Comparison of ENCODE assay signal across 22 cellular contexts in the genomic region with DNA sequence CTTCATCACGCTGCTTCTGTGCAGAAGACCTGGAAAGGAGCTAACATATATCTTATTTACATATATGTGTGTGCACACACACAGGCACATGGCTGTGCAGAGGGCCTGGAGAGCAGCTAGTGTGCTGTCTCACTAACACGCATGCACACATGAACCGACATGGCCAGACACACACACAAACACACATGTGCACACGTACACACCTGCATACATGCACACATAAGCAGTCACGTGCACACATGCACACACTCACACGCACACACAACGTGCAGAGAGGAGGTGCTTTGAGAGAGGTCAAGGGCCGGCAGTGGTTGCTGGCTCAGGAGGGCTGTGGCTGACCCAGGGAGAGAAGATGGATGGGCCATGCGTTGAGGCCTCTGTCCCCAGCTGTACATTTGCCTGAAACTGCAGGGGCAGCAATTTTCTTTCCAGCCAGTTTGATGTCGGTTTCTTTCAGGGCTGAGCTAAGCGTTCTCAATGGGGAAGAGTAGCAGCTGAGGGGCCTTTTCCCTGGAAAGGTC.
DNase-seq lines count a peak whose midpoint lies in the region; ATAC-seq, FAIRE-seq and TF ChIP-seq lines count a peak whose summit lies in the region.
"Had no signal": no experiment of that assay in that cellular context is flagged by ENCODE, and none has a peak within 500 bp of the region (broad histone marks: within the 10 kb centered on the region; RNA-seq: fewer than 3 reads in every experiment).

No MANE protein-coding gene starts in this region.

- H3K4me1 ChIP-seq in H1 (replicated peaks in 1 of 4; ENCODE audit: control insufficient read depth in 3 of 4, insufficient read depth in 4 of 4, low read length in 3 of 4): peaks cover 0 to 12% (median 7%) of the 10 kb centered on the region in 4 experiments; a peak in 5 of 7 replicates
- H3K4me1 ChIP-seq in breast epithelium: no peaks in the 10 kb centered on the region
- H3K4me1 ChIP-seq: BLaER1 treated with 17β-estradiol and CSF1 and Interleukin-3, amounts not matched to agents 10 nM and 100 nM had no signal

- H3K14ac ChIP-seq in H1 (ENCODE audit: insufficient read length): no peak overlapping the region

- 91% methylated on average over 11 of the region's 11 CpGs; no CpG with 5 or more reads in 1 of the 2 experiments for WGBS in H1 (ENCODE audit: extremely low coverage in 1 of 2, insufficient coverage in 1 of 2, insufficient read length in 1 of 2, insufficient replicate concordance in 2 of 2, low coverage in 1 of 2, low lambda C conversion rate in 2 of 2, missing lambda C conversion rate in 1 of 2), 2 experiments

- no peak overlapping the region for H2BK120ac ChIP-seq in H1 (replicated peaks; ENCODE audit: low read depth, low read length)

- H3K27me3 ChIP-seq in H1 (replicated peaks in 1 of 4; ENCODE audit: control insufficient read depth in 3 of 4, extremely low read depth in 1 of 4, insufficient read depth in 3 of 4, low read length in 3 of 4) (no peaks in the 10 kb centered on the region; a peak in 2 of 7 replicates), breast epithelium (peaks cover 0 to 72% of the 10 kb centered on the region in 2 donors)

- no peak overlapping the region for H2AFZ ChIP-seq in H1 (ENCODE audit: low read length)
- H2AFZ ChIP-seq: GM23338 had no signal

- POLR2A ChIA-PET in H1 (lab: Charles Lee; ENCODE audit: partially characterized antibody): interaction anchor here (1.0 kb wide), 1 partner anchor 114 kb away, joined by 3 read pairs; no protein-coding TSS in a partner anchor

- H3K4ac ChIP-seq in H1 (replicated peaks; ENCODE audit: insufficient read length, low read depth, low read length): no peak overlapping the region

- intact Hi-C loops in Right ventricle myocardium superior (cut with DNase I) (no loop called here), left ventricle myocardium superior (cut with micrococcal nuclease) (no loop called here), breast epithelium (cut with DNase I; ENCODE audit: low total_unique reads) (no loop called here)

- H3K4me3 ChIP-seq in H1 (ENCODE audit: extremely low read depth in 1 of 4, insufficient read depth in 2 of 4, low read depth in 3 of 4, low read length in 4 of 4): no peak overlapping the region
- no peak overlapping the region for H3K4me3 ChIP-seq in breast epithelium
- H3K4me3 ChIP-seq: BLaER1 treated with 17β-estradiol and CSF1 and Interleukin-3, amounts not matched to agents 10 nM and 100 nM; GM23338 had no signal

- DNase-seq in Right ventricle myocardium superior: peak; percentile 16
- no peak for DNase-seq in left ventricle myocardium superior
- DNase-seq in NCI-H2227 treated with DMSO at 0.1 percent for 48 hours (lab: John Stamatoyannopoulos, UW): peak; percentile 10
- DNase-seq in H1 (ENCODE audit: low read depth in 1 of 2, low spot score in 2 of 2): no peak
- no peak for DNase-seq in urothelium cell line (ENCODE audit: low spot score)
- DNase-seq in COR-L47 (lab: John Stamatoyannopoulos, UW): no peak
- DNase-seq in activated CD8-positive, alpha-beta memory T cell treated with anti-CD3 and anti-CD28 coated beads, Interleukin-2, amount 50 U/mL, for 4 hours: no peak
- no peak for DNase-seq in breast epithelium (ENCODE audit: low spot score in 2 of 2)
- DNase-seq: 8988T; Caco-2; CD4-positive, CD25-positive, alpha-beta regulatory T cell; CD8-positive, alpha-beta memory T cell; H7; HFFc6 had no signal

- H4K8ac ChIP-seq in H1 (ENCODE audit: extremely low read depth, insufficient read depth, low read length): no peak overlapping the region

- no peak for TF ChIP-seq EP300 in H1 (IDR thresholded peaks at IDR 0.05; ENCODE audit: borderline replicate concordance in 1 of 2, low read depth in 2 of 2, low read length in 2 of 2)

- no peak overlapping the region for H3K18ac ChIP-seq in H1 (ENCODE audit: extremely low read depth, low read length)

- H3K27ac ChIP-seq in H1 (ENCODE audit: low read depth, low read length): no peak overlapping the region
- no peak overlapping the region for H3K27ac ChIP-seq in breast epithelium
- H3K27ac ChIP-seq: BLaER1 treated with 17β-estradiol and CSF1 and Interleukin-3, amounts not matched to agents 10 nM and 100 nM had no signal

- TF ChIP-seq CTCF in H1 (IDR thresholded peaks at IDR 0.05; ENCODE audit: control extremely low read depth in 1 of 3, insufficient read depth in 1 of 3, low read depth in 1 of 3, low read length in 3 of 3): no peak
- no peak for TF ChIP-seq CTCF in breast epithelium (IDR thresholded peaks at IDR 0.05)

- no peak overlapping the region for H3K9ac ChIP-seq in H1 (replicated peaks in 1 of 4; ENCODE audit: extremely low read depth in 1 of 4, low read depth in 3 of 4, low read length in 3 of 4)
- H3K9ac ChIP-seq: BLaER1 treated with 17β-estradiol and CSF1 and Interleukin-3, amounts not matched to agents 10 nM and 100 nM had no signal

- H2BK20ac ChIP-seq in H1 (ENCODE audit: low read length): peak overlapping the region; percentile 97; the same call in 1 of the 2 replicates

- H3K4me2 ChIP-seq in H1 (ENCODE audit: insufficient read depth in 1 of 2, low read depth in 2 of 2, low read length in 2 of 2): no peak overlapping the region
- H3K4me2 ChIP-seq: BLaER1 treated with 17β-estradiol and CSF1 and Interleukin-3, amounts not matched to agents 10 nM and 100 nM; GM23338 had no signal

- H3K79me2 ChIP-seq in H1 (ENCODE audit: control insufficient read depth in 1 of 2, insufficient read depth in 2 of 2, low read length in 2 of 2): no peaks in the 10 kb centered on the region

- H4K91ac ChIP-seq in H1 (replicated peaks; ENCODE audit: insufficient read length, low read length): no peak overlapping the region

- no peak overlapping the region for H3K56ac ChIP-seq in H1 (replicated peaks; ENCODE audit: insufficient read length, low read depth, low read length)

- H2BK5ac ChIP-seq in H1 (ENCODE audit: low read depth, low read length): no peak overlapping the region

- H2BK15ac ChIP-seq in H1 (ENCODE audit: low read length): peak overlapping the region; percentile 97

- FAIRE-seq in H1 (lab: Jason Lieb, UNC) (no peak), urothelium cell line (lab: Jason Lieb, UNC) (peak; percentile 27)
- FAIRE-seq: D721Med, G401.6, GM12891, GM19239, HTR-8/SVneo had no signal

- H3K36me3 ChIP-seq in H1 (ENCODE audit: control insufficient read depth in 2 of 4, insufficient read depth in 4 of 4, low read length in 3 of 4): no peaks in the 10 kb centered on the region
- H3K36me3 ChIP-seq in breast epithelium: no peaks in the 10 kb centered on the region
- H3K36me3 ChIP-seq: BLaER1 treated with 17β-estradiol and CSF1 and Interleukin-3, amounts not matched to agents 10 nM and 100 nM had no signal

- ATAC-seq in Right ventricle myocardium superior (ENCODE audit: poor library complexity) (no peak), left ventricle myocardium superior (no peak)
- ATAC-seq: GM23338, HCT116 had no signal

- CTCF ChIA-PET in H1 (lab: Charles Lee; ENCODE audit: partially characterized antibody): interaction anchor here (0.7 to 3.9 kb wide), 6 partner anchors 13 to 285 kb away, joined by 3 to 13 read pairs (median 4); no protein-coding TSS in a partner anchor

- H3K23ac ChIP-seq in H1 (ENCODE audit: insufficient read length): no peak overlapping the region

- H2AK5ac ChIP-seq in H1 (ENCODE audit: low read depth, low read length): no peak overlapping the region

- peak overlapping the region; percentile 96; the same call in 1 of the 2 replicates for H2BK12ac ChIP-seq in H1 (ENCODE audit: low read depth, low read length)

- H3K9me3 ChIP-seq in H1 (ENCODE audit: insufficient read depth in 2 of 2, low read depth in 1 of 2, low read length in 1 of 2) (peaks cover 0 to 9% of the 10 kb centered on the region in 2 experiments; a peak in 1 of 4 replicates), breast epithelium (peaks cover 8 to 13% of the 10 kb centered on the region in 2 donors)
- H3K9me3 ChIP-seq: Caco-2 had no signal

- no peak overlapping the region for H4K5ac ChIP-seq in H1 (ENCODE audit: insufficient read length, low read depth, low read length)

- no peaks in the 10 kb centered on the region for H4K20me1 ChIP-seq in H1 (replicated peaks in 1 of 2; ENCODE audit: control insufficient read depth in 1 of 2, insufficient read depth in 2 of 2, low read length in 2 of 2)

- no peak for TF ChIP-seq RAD21 in H1 (IDR thresholded peaks at IDR 0.05 in 1 of 2, conservative IDR thresholded peaks at IDR 0.05 in 1 of 2; ENCODE audit: low read depth in 2 of 2, low read length in 2 of 2)

- 0 out of 2 replicates have a peak, but pooled peaks cover 2% of the 10 kb centered on the region for H3K79me1 ChIP-seq in H1 (ENCODE audit: low read depth, low read length)

- no peaks in the 10 kb centered on the region for H3K23me2 ChIP-seq in H1 (ENCODE audit: low read depth, low read length)

- TF ChIP-seq POLR2A in H1 (IDR thresholded peaks at IDR 0.05; ENCODE audit: control extremely low read depth in 1 of 2, low read depth in 2 of 2, low read length in 2 of 2): no peak
- TF ChIP-seq POLR2A in breast epithelium (IDR thresholded peaks at IDR 0.05): no peak

TF ChIP-seq in H1, 55 proteins besides CTCF, POLR2A, EP300 and RAD21 (continues in another document):
- TF ChIP-seq, protein P1, sequence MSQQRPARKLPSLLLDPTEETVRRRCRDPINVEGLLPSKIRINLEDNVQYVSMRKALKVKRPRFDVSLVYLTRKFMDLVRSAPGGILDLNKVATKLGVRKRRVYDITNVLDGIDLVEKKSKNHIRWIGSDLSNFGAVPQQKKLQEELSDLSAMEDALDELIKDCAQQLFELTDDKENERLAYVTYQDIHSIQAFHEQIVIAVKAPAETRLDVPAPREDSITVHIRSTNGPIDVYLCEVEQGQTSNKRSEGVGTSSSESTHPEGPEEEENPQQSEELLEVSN (IDR thresholded peaks at IDR 0.05): no peak
- TF ChIP-seq SUZ12 (IDR thresholded peaks at IDR 0.05; ENCODE audit: low read length) (no peak), BCL11A (IDR thresholded peaks at IDR 0.05; ENCODE audit: low read depth in 2 of 2, low read length in 2 of 2) (no peak), TCF12 (IDR thresholded peaks at IDR 0.05; ENCODE audit: low read depth, low read length) (no peak), TAF7 (optimal IDR thresholded peaks at IDR 0.05; ENCODE audit: borderline replicate concordance, low read depth, low read length) (no peak), BRCA1 (IDR thresholded peaks at IDR 0.05; ENCODE audit: low read depth, low read length) (no peak), JUN (IDR thresholded peaks at IDR 0.05; ENCODE audit: low read depth, low read length) (no peak), CTBP2 (IDR thresholded peaks at IDR 0.05; ENCODE audit: borderline replicate concordance, insufficient read depth, insufficient read length, low read length) (no peak)
- TF ChIP-seq, protein P2, sequence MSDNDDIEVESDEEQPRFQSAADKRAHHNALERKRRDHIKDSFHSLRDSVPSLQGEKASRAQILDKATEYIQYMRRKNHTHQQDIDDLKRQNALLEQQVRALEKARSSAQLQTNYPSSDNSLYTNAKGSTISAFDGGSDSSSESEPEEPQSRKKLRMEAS (IDR thresholded peaks at IDR 0.05): no peak

Comparison
In these comparisons a context has a peak if more than half of its experiments do, and no peak if none do; other contexts are left out.
1. DNase-seq: peak in Right ventricle myocardium superior (single experiment) and NCI-H2227 treated with DMSO at 0.1 percent for 48 hours (single experiment); none in left ventricle myocardium superior (single experiment), H1 (0 of 2), urothelium cell line (single experiment), COR-L47 (single experiment), activated CD8-positive, alpha-beta memory T cell treated with anti-CD3 and anti-CD28 coated beads, Interleukin-2, amount 50 U/mL, for 4 hours (single experiment) and breast epithelium (0 of 2).